17 cellular contexts compared by ENCODE assay signal in the genomic region with DNA sequence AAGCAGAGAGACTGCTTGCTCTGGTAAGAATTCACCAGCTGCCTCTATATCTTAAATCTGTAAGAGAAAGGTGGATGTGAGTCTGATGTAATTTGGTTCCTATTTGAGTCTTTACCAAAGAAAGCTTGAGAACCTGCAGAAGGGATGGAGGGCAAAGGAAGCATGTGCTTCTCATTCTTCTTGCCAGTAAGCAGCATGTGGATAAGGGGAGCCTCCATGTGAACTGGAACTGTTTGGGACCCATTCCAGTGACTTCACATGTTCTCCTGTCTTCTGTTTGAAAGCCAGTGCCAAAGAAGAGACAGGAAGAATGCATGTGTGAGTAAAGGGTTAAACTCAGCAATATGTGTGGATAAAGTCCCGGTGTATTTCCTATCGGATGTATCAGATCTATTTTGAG.
DNase-seq lines count a peak whose midpoint lies in the region; ATAC-seq, FAIRE-seq and TF ChIP-seq lines count a peak whose summit lies in the region.
"Had no signal": no experiment of that assay in that cellular context is flagged by ENCODE, and none has a peak within 500 bp of the region (broad histone marks: within the 10 kb centered on the region; RNA-seq: fewer than 3 reads in every experiment).

No MANE protein-coding gene starts in this region.

- H3K79me2 ChIP-seq in H1 (ENCODE audit: control insufficient read depth in 1 of 2, insufficient read depth in 2 of 2, low read length in 2 of 2): no peaks in the 10 kb centered on the region
- no peaks in the 10 kb centered on the region for H3K79me2 ChIP-seq in neural progenitor cell (ENCODE audit: low read depth)

- H3K18ac ChIP-seq in H1 (ENCODE audit: extremely low read depth, low read length): peak overlapping the region; percentile 84

- peak overlapping the region; percentile 97; the same call in 1 of the 2 replicates for H2AK5ac ChIP-seq in H1 (ENCODE audit: low read depth, low read length)

- H2AFZ ChIP-seq in H1 (ENCODE audit: low read length) (no peak overlapping the region), neural progenitor cell (replicated peaks) (peak overlapping the region; percentile 65)

- H3K27me3 Mint-ChIP-seq in neural progenitor cell (ENCODE audit: insufficient read depth, low read depth): peaks cover 4% of the 10 kb centered on the region
- H3K27me3 Mint-ChIP-seq: activated naive CD8-positive, alpha-beta T cell treated with anti-CD3 and anti-CD28 coated beads for 36 hours; CD4-positive, CD25-positive, alpha-beta regulatory T cell; effector memory CD8-positive, alpha-beta T cell; stimulated activated naive CD8-positive, alpha-beta T cell treated with anti-CD3 and anti-CD28 coated beads, Interleukin-15, Interleukin-2, amounts not matched to agents 100 ng/mL and 50 ng/mL, for 24 hours had no signal

- H3K4ac ChIP-seq in H1 (replicated peaks; ENCODE audit: insufficient read length, low read depth, low read length): peak overlapping the region; percentile 6

- CTCF ChIA-PET in H1 (lab: Charles Lee; ENCODE audit: partially characterized antibody): no interaction called here

- peaks cover 52% of the 10 kb centered on the region for H3K4me1 Mint-ChIP-seq in neural progenitor cell
- H3K4me1 Mint-ChIP-seq: activated naive CD8-positive, alpha-beta T cell treated with anti-CD3 and anti-CD28 coated beads for 36 hours; CD4-positive, CD25-positive, alpha-beta regulatory T cell had no signal

- H3K4me3 Mint-ChIP-seq in neural progenitor cell: no peak overlapping the region
- H3K4me3 Mint-ChIP-seq: activated naive CD8-positive, alpha-beta T cell treated with anti-CD3 and anti-CD28 coated beads for 36 hours; CD4-positive, CD25-positive, alpha-beta regulatory T cell; effector memory CD8-positive, alpha-beta T cell; stimulated activated naive CD8-positive, alpha-beta T cell treated with anti-CD3 and anti-CD28 coated beads, Interleukin-15, Interleukin-2, amounts not matched to agents 100 ng/mL and 50 ng/mL, for 24 hours had no signal

- H3K4me2 ChIP-seq in H1 (ENCODE audit: insufficient read depth in 1 of 2, low read depth in 2 of 2, low read length in 2 of 2) (peak overlapping the region in 1 of 2 experiments; percentile 10; a peak in 2 of 4 replicates), neural progenitor cell (peak overlapping the region; percentile 62)

- no peak overlapping the region for H3K14ac ChIP-seq in H1 (ENCODE audit: insufficient read length)

- ATAC-seq in HG02885 (IDR thresholded peaks at IDR 0.05; ENCODE audit: poor library complexity, unreplicated experiment) (peak; percentile 34), GM19324 (IDR thresholded peaks at IDR 0.05; ENCODE audit: low FRiP score, unreplicated experiment) (no peak), upper lobe of right lung (no peak), GM19023 (IDR thresholded peaks at IDR 0.05; ENCODE audit: unreplicated experiment) (no peak)
- ATAC-seq: effector memory CD8-positive, alpha-beta T cell had no signal

- H3K56ac ChIP-seq in H1 (replicated peaks; ENCODE audit: insufficient read length, low read depth, low read length): no peak overlapping the region

- H3K9me3 Mint-ChIP-seq in neural progenitor cell: peaks cover 22% of the 10 kb centered on the region

- H2BK12ac ChIP-seq in H1 (ENCODE audit: low read depth, low read length): peak overlapping the region; percentile 99

- intact Hi-C loops in upper lobe of right lung (cut with DNase I): no loop called here

- no peak for TF ChIP-seq EP300 in H1 (IDR thresholded peaks at IDR 0.05; ENCODE audit: borderline replicate concordance in 1 of 2, low read depth in 2 of 2, low read length in 2 of 2)

- H3F3A ChIP-seq in neural progenitor cell (ENCODE audit: low read depth): peaks cover 28% of the 10 kb centered on the region

- WGBS in H1 (ENCODE audit: extremely low coverage in 1 of 2, insufficient coverage in 1 of 2, insufficient read length in 1 of 2, insufficient replicate concordance in 2 of 2, low coverage in 1 of 2, low lambda C conversion rate in 2 of 2, missing lambda C conversion rate in 1 of 2), 2 experiments: 67% methylated on average over 2 of the region's 2 CpGs; no CpG with 5 or more reads in 1 of the 2 experiments

- peak overlapping the region; percentile 30; the same call in 1 of the 2 replicates for H3K27ac ChIP-seq in H1 (ENCODE audit: low read depth, low read length)
- H3K27ac ChIP-seq in neural progenitor cell: peak overlapping the region; percentile 32
- no peak overlapping the region for H3K27ac ChIP-seq in upper lobe of right lung
- H3K27ac ChIP-seq: spleen, vagina had no signal

- peak overlapping the region; percentile 91 for H2BK5ac ChIP-seq in H1 (ENCODE audit: low read depth, low read length)

- TF ChIP-seq CTCF in H1 (IDR thresholded peaks at IDR 0.05; ENCODE audit: control extremely low read depth in 1 of 3, insufficient read depth in 1 of 3, low read depth in 1 of 3, low read length in 3 of 3) (no peak), neural progenitor cell (IDR thresholded peaks at IDR 0.05) (no peak), upper lobe of right lung (IDR thresholded peaks at IDR 0.05) (no peak)

- POLR2A ChIA-PET in H1 (lab: Charles Lee; ENCODE audit: partially characterized antibody): interaction anchor here (0.6 to 2.1 kb wide), 5 partner anchors 9 to 461 kb away, joined by 3 to 10 read pairs (median 3); partner anchors contain the start of gene ADGRL2

- H3K27me3 ChIP-seq in H1 (replicated peaks in 1 of 4; ENCODE audit: control insufficient read depth in 3 of 4, extremely low read depth in 1 of 4, insufficient read depth in 3 of 4, low read length in 3 of 4) (no peaks in the 10 kb centered on the region), neural progenitor cell (no peaks in the 10 kb centered on the region), upper lobe of right lung (no peaks in the 10 kb centered on the region)
- H3K27me3 ChIP-seq: spleen, vagina had no signal

- peaks cover 5% of the 10 kb centered on the region for H3K36me3 Mint-ChIP-seq in neural progenitor cell
- H3K36me3 Mint-ChIP-seq: activated naive CD8-positive, alpha-beta T cell treated with anti-CD3 and anti-CD28 coated beads for 36 hours; CD4-positive, CD25-positive, alpha-beta regulatory T cell had no signal

- no peak overlapping the region for H2BK15ac ChIP-seq in H1 (ENCODE audit: low read length)

- no peak for TF ChIP-seq POLR2A in H1 (IDR thresholded peaks at IDR 0.05; ENCODE audit: control extremely low read depth in 1 of 2, low read depth in 2 of 2, low read length in 2 of 2)

- no peak overlapping the region for H3K9ac ChIP-seq in H1 (replicated peaks in 1 of 4; ENCODE audit: extremely low read depth in 1 of 4, low read depth in 3 of 4, low read length in 3 of 4)
- no peak overlapping the region for H3K9ac ChIP-seq in neural progenitor cell

- 0 out of 2 replicates have a peak, but pooled peaks cover 2% of the 10 kb centered on the region for H3K23me2 ChIP-seq in H1 (ENCODE audit: low read depth, low read length)

- no peak overlapping the region for H4K8ac ChIP-seq in H1 (ENCODE audit: extremely low read depth, insufficient read depth, low read length)

- H3K79me1 ChIP-seq in H1 (ENCODE audit: low read depth, low read length): no peaks in the 10 kb centered on the region

- peak; percentile 6 for DNase-seq in EH (ENCODE audit: low read depth)
- DNase-seq in H1 (ENCODE audit: low read depth in 1 of 2, low spot score in 2 of 2): no peak
- DNase-seq in neural progenitor cell (ENCODE audit: low spot score): no peak
- DNase-seq in upper lobe of right lung: no peak
- DNase-seq: activated CD4-positive, alpha-beta T cell treated with anti-CD3 and anti-CD28 coated beads for 4 hours; activated naive CD8-positive, alpha-beta T cell treated with anti-CD3 and anti-CD28 coated beads for 36 hours; activated T-cell treated with anti-CD3 and anti-CD28 coated beads for 4 hours; caudate nucleus; CD4-positive, CD25-positive, alpha-beta regulatory T cell; effector memory CD8-positive, alpha-beta T cell; spleen; T-helper 1 cell had no signal

- H3K4me1 ChIP-seq in H1 (replicated peaks in 1 of 4; ENCODE audit: control insufficient read depth in 3 of 4, insufficient read depth in 4 of 4, low read length in 3 of 4): peaks cover 5 to 27% (median 15%) of the 10 kb centered on the region in 4 experiments; a peak in 4 of 7 replicates
- H3K4me1 ChIP-seq in neural progenitor cell: peaks cover 45% of the 10 kb centered on the region
- peaks cover 8% of the 10 kb centered on the region for H3K4me1 ChIP-seq in upper lobe of right lung

- peak overlapping the region; percentile 58 for H4K91ac ChIP-seq in H1 (replicated peaks; ENCODE audit: insufficient read length, low read length)

- no peak for FAIRE-seq in H1 (lab: Jason Lieb, UNC)

- peaks cover 0 to 2% (median 0%) of the 10 kb centered on the region in 4 experiments; a peak in 1 of 8 replicates for H3K36me3 ChIP-seq in H1 (ENCODE audit: control insufficient read depth in 2 of 4, insufficient read depth in 4 of 4, low read length in 3 of 4)
- no peaks in the 10 kb centered on the region for H3K36me3 ChIP-seq in neural progenitor cell
- H3K36me3 ChIP-seq in upper lobe of right lung: no peaks in the 10 kb centered on the region
- H3K36me3 ChIP-seq: spleen, vagina had no signal

- H3K27ac Mint-ChIP-seq in neural progenitor cell: peak overlapping the region; percentile 50
- H3K27ac Mint-ChIP-seq: activated naive CD8-positive, alpha-beta T cell treated with anti-CD3 and anti-CD28 coated beads for 36 hours; CD4-positive, CD25-positive, alpha-beta regulatory T cell; effector memory CD8-positive, alpha-beta T cell; stimulated activated naive CD8-positive, alpha-beta T cell treated with anti-CD3 and anti-CD28 coated beads, Interleukin-15, Interleukin-2, amounts not matched to agents 100 ng/mL and 50 ng/mL, for 24 hours had no signal

- no peak overlapping the region for H3K23ac ChIP-seq in H1 (ENCODE audit: insufficient read length)

- H3K4me3 ChIP-seq in H1 (ENCODE audit: extremely low read depth in 1 of 4, insufficient read depth in 2 of 4, low read depth in 3 of 4, low read length in 4 of 4): no peak overlapping the region; a peak in 1 of 8 replicates
- H3K4me3 ChIP-seq in neural progenitor cell: no peak overlapping the region
- H3K4me3 ChIP-seq in upper lobe of right lung: no peak overlapping the region
- H3K4me3 ChIP-seq: spleen, vagina had no signal

- peak overlapping the region; percentile 99 for H2BK120ac ChIP-seq in H1 (replicated peaks; ENCODE audit: low read depth, low read length)

- TF ChIP-seq RAD21 in H1 (IDR thresholded peaks at IDR 0.05 in 1 of 2, conservative IDR thresholded peaks at IDR 0.05 in 1 of 2; ENCODE audit: low read depth in 2 of 2, low read length in 2 of 2): no peak

- H3K9me3 ChIP-seq in H1 (ENCODE audit: insufficient read depth in 2 of 2, low read depth in 1 of 2, low read length in 1 of 2) (no peaks in the 10 kb centered on the region; a peak in 1 of 4 replicates), neural progenitor cell (ENCODE audit: low read depth) (no peaks in the 10 kb centered on the region), upper lobe of right lung (no peaks in the 10 kb centered on the region)
- H3K9me3 ChIP-seq: spleen, vagina had no signal

- H4K5ac ChIP-seq in H1 (ENCODE audit: insufficient read length, low read depth, low read length): no peak overlapping the region

- peak overlapping the region; percentile 96; the same call in 1 of the 2 replicates for H2BK20ac ChIP-seq in H1 (ENCODE audit: low read length)

- H4K20me1 ChIP-seq in H1 (replicated peaks in 1 of 2; ENCODE audit: control insufficient read depth in 1 of 2, insufficient read depth in 2 of 2, low read length in 2 of 2) (no peaks in the 10 kb centered on the region), neural progenitor cell (ENCODE audit: low read depth) (no peaks in the 10 kb centered on the region)
